ENCODE assay signal across 23 cellular contexts in genomic region chr3:134074790-134075567, GRCh38. TPM values are rescaled to one million over a fixed set of nuclear protein-coding genes. Genes with fewer than 3 reads are reported as not detected.
"Had no signal": no experiment of that assay in that cellular context is flagged by ENCODE, and none has a peak within 500 bp of the region (broad histone marks: within the 10 kb centered on the region; RNA-seq: fewer than 3 reads in every experiment).

No MANE protein-coding gene starts in this region.

- DNase-seq: activated gamma-delta T cell; anterior cingulate cortex; body of pancreas; effector CD8-positive, alpha-beta T cell; glutamatergic neuron; mesendoderm; mucosa of descending colon; nephron progenitor cell; nucleus accumbens; retina; stimulated activated CD4-positive, alpha-beta T cell treated with anti-CD3 and anti-CD28 coated beads, Interleukin-4, amount 100 ng/mL, for 1 hour; stimulated activated naive CD4-positive, alpha-beta T cell treated with Interleukin-2 at 50 U/mL for 16 hours; T-helper 9 cell had no signal

- H3K36me3 Mint-ChIP-seq: activated naive CD4-positive, alpha-beta T cell treated with anti-CD3 and anti-CD28 coated beads, Interleukin-2, amount 50 U/mL, for 24 hours had no signal

- H3K9me3 Mint-ChIP-seq: activated naive CD4-positive, alpha-beta T cell treated with anti-CD3 and anti-CD28 coated beads, Interleukin-2, amount 50 U/mL, for 24 hours; activated T-helper 1 cell treated with anti-CD3 and anti-CD28 coated beads, Interleukin-12 subunit alpha, Interleukin-12 subunit beta, Interleukin-2, Interleukin-4 antibody, amounts not matched to agents 30 ng/mL and 10 ng/mL and 1 ng/mL, durations not matched to agents 14 hours and 24 hours and 36 hours; dendritic cell treated with granulocyte-macrophage colony-stimulating factor and Interleukin-4, amounts not matched to agents 40 ng/mL and 50 ng/mL, for 4 days had no signal

- H3K79me2 ChIP-seq: hepatocyte had no signal

- H3K4me1 Mint-ChIP-seq: activated naive CD4-positive, alpha-beta T cell treated with anti-CD3 and anti-CD28 coated beads, Interleukin-2, amount 50 U/mL, for 24 hours; WTC11 had no signal

- H3K4me2 ChIP-seq: hepatocyte had no signal

- H3K36me3 ChIP-seq: cardiac muscle cell, esophagus muscularis mucosa had no signal

- H3K4me3 ChIP-seq: body of pancreas, cardiac muscle cell, esophagus muscularis mucosa, hepatocyte, mucosa of descending colon had no signal

- H3K27me3 ChIP-seq: body of pancreas, cardiac muscle cell, esophagus muscularis mucosa, hepatocyte had no signal

- H3K27ac ChIP-seq: body of pancreas, cardiac muscle cell, esophagus muscularis mucosa, hepatocyte had no signal

- H3K4me1 ChIP-seq: body of pancreas had no signal

- ATAC-seq: body of pancreas, mucosa of descending colon, WTC11 had no signal

- FAIRE-seq: frontal cortex, urothelium cell line had no signal

- H3K27ac Mint-ChIP-seq: activated naive CD4-positive, alpha-beta T cell treated with anti-CD3 and anti-CD28 coated beads, Interleukin-2, amount 50 U/mL, for 24 hours; activated T-helper 1 cell treated with anti-CD3 and anti-CD28 coated beads, Interleukin-12 subunit alpha, Interleukin-12 subunit beta, Interleukin-2, Interleukin-4 antibody, amounts not matched to agents 30 ng/mL and 10 ng/mL and 1 ng/mL, durations not matched to agents 14 hours and 24 hours and 36 hours; dendritic cell treated with granulocyte-macrophage colony-stimulating factor and Interleukin-4, amounts not matched to agents 40 ng/mL and 50 ng/mL, for 4 days; nephron progenitor cell; WTC11 had no signal

- H2AFZ ChIP-seq: hepatocyte had no signal

- H3K9me3 ChIP-seq: body of pancreas, mucosa of descending colon had no signal

- H3K27me3 Mint-ChIP-seq: dendritic cell treated with granulocyte-macrophage colony-stimulating factor and Interleukin-4, amounts not matched to agents 40 ng/mL and 50 ng/mL, for 4 days had no signal

- H3K4me3 Mint-ChIP-seq: activated naive CD4-positive, alpha-beta T cell treated with anti-CD3 and anti-CD28 coated beads, Interleukin-2, amount 50 U/mL, for 24 hours; activated T-helper 1 cell treated with anti-CD3 and anti-CD28 coated beads, Interleukin-12 subunit alpha, Interleukin-12 subunit beta, Interleukin-2, Interleukin-4 antibody, amounts not matched to agents 30 ng/mL and 10 ng/mL and 1 ng/mL, durations not matched to agents 14 hours and 24 hours and 36 hours; dendritic cell treated with granulocyte-macrophage colony-stimulating factor and Interleukin-4, amounts not matched to agents 40 ng/mL and 50 ng/mL, for 4 days; nephron progenitor cell; WTC11 had no signal

RNA-seq across cellular contexts. Expression of gene SLCO2A1, which starts 45.3 kb away (rescaled TPM):
- total RNA-seq: activated T-helper 1 cell treated with anti-CD3 and anti-CD28 coated beads, Interleukin-12 subunit alpha, Interleukin-12 subunit beta, Interleukin-2, Interleukin-4 antibody, amounts not matched to agents 30 ng/mL and 10 ng/mL and 1 ng/mL, durations not matched to agents 14 hours and 24 hours and 36 hours; T-helper 1 cell treated with Interleukin-12 subunit alpha and Interleukin-12 subunit beta and Interleukin-4 antibody, amounts not matched to agents 30 ng/mL and 1 ng/mL, for 36 hours had no signal
